ENCODE assay signal across 8 cellular contexts in genomic region chr19:50556236-50557008, GRCh38. TPM values are rescaled to one million over a fixed set of nuclear protein-coding genes. Genes with fewer than 3 reads are reported as not detected.
DNase-seq lines count a peak whose midpoint lies in the region; ATAC-seq and TF ChIP-seq lines count a peak whose summit lies in the region.

No MANE protein-coding gene starts in this region.

- H3K36me3 ChIP-seq in Panc1 (ENCODE audit: control insufficient read depth, insufficient read depth, low read length) = no peaks in the 10 kb centered on the region

- in situ Hi-C loops in Panc1 (cut with HindIII; ENCODE audit: low pct_unique_long_range_greater_than_20kb, low sequenced_read_pairs) = no loop called here

- TF ChIP-seq CTCF in Panc1 (IDR thresholded peaks at IDR 0.05) = peak; percentile 97

- intact Hi-C loops in Panc1 (cut with micrococcal nuclease; ENCODE audit: unreplicated experiment) = no loop called here

- no TSS peak for BruUV-seq in Panc1 (replicated peaks; lab: Mats Ljungman, UMichigan)

- no peaks in the 10 kb centered on the region for H3K36me3 Mint-ChIP-seq in activated T-cell treated with anti-CD3 and anti-CD28 coated beads, Interleukin-2, amount 50 U/mL, for 72 hours (ENCODE audit: insufficient read depth in 2 of 2)
- peaks cover 0 to 9% (median 0%) of the 10 kb centered on the region in 3 donors for H3K36me3 Mint-ChIP-seq in naive thymus-derived CD8-positive, alpha-beta T cell
- peaks cover 6% of the 10 kb centered on the region for H3K36me3 Mint-ChIP-seq in stimulated activated memory B cell treated with anti-CD40 and anti-IgM and Interleukin-4, amounts not matched to agents 10 μg/mL and 1 μg/mL and 100 μg/mL, for 72 hours

- H3K27me3 Mint-ChIP-seq in activated T-cell treated with anti-CD3 and anti-CD28 coated beads, Interleukin-2, amount 50 U/mL, for 72 hours (ENCODE audit: low read depth) = peaks cover 68% of the 10 kb centered on the region
- peaks cover 38 to 81% (median 54%) of the 10 kb centered on the region in 5 donors for H3K27me3 Mint-ChIP-seq in naive thymus-derived CD8-positive, alpha-beta T cell
- H3K27me3 Mint-ChIP-seq in stimulated activated memory B cell treated with anti-CD40 and anti-IgM and Interleukin-4, amounts not matched to agents 10 μg/mL and 1 μg/mL and 100 μg/mL, for 72 hours = peaks cover 80% of the 10 kb centered on the region

- ATAC-seq in Panc1 = peak; percentile 87
- peak; percentile 89 for ATAC-seq in activated T-cell treated with anti-CD3 and anti-CD28 coated beads, Interleukin-2, amount 50 U/mL, for 72 hours (replicated peaks in 1 of 2)
- peak; percentile 82 to 89 for ATAC-seq in naive thymus-derived CD8-positive, alpha-beta T cell
- peak; percentile 56 for ATAC-seq in stimulated activated memory B cell treated with anti-CD40 and anti-IgM and Interleukin-4, amounts not matched to agents 10 μg/mL and 1 μg/mL and 100 μg/mL, for 72 hours
- ATAC-seq in GM21447 (IDR thresholded peaks at IDR 0.05; ENCODE audit: unreplicated experiment) = no peak

- H3K4me3 ChIP-seq in Panc1 (ENCODE audit: low read depth in 2 of 2, low read length in 2 of 2) = peak overlapping the region; percentile 49 to 62

- H3K4me1 Mint-ChIP-seq in activated T-cell treated with anti-CD3 and anti-CD28 coated beads, Interleukin-2, amount 50 U/mL, for 72 hours (ENCODE audit: low read depth) = peaks cover 9% of the 10 kb centered on the region
- H3K4me1 Mint-ChIP-seq in naive thymus-derived CD8-positive, alpha-beta T cell = peaks cover 10 to 34% (median 14%) of the 10 kb centered on the region in 4 donors
- peaks cover 34% of the 10 kb centered on the region for H3K4me1 Mint-ChIP-seq in stimulated activated memory B cell treated with anti-CD40 and anti-IgM and Interleukin-4, amounts not matched to agents 10 μg/mL and 1 μg/mL and 100 μg/mL, for 72 hours

- H3K27ac ChIP-seq in Panc1 (ENCODE audit: low read length) = no peak overlapping the region

- no peaks in the 10 kb centered on the region for H3K4me1 ChIP-seq in Panc1 (ENCODE audit: control insufficient read depth, insufficient read depth, low read length)

- POLR2A ChIA-PET in HEK293T (lab: Yijun Ruan, JAX) (interaction anchor here (0.6 to 1.4 kb wide), 5 partner anchors 9 to 199 kb away, joined by 3 to 4 read pairs (median 3); partner anchors contain the start of gene JOSD2), Panc1 (lab: Charles Lee) (interaction anchor here (0.7 kb wide), 1 partner anchor 55 kb away, joined by 5 read pairs; no protein-coding TSS in a partner anchor)
- POLR2A ChIA-PET in naive thymus-derived CD8-positive, alpha-beta T cell (lab: Charles Lee) = no interaction called here

- no peaks in the 10 kb centered on the region for H3K9me3 Mint-ChIP-seq in activated T-cell treated with anti-CD3 and anti-CD28 coated beads, Interleukin-2, amount 50 U/mL, for 72 hours
- no peaks in the 10 kb centered on the region for H3K9me3 Mint-ChIP-seq in naive thymus-derived CD8-positive, alpha-beta T cell
- no peaks in the 10 kb centered on the region for H3K9me3 Mint-ChIP-seq in stimulated activated memory B cell treated with anti-CD40 and anti-IgM and Interleukin-4, amounts not matched to agents 10 μg/mL and 1 μg/mL and 100 μg/mL, for 72 hours

- H3K27ac Mint-ChIP-seq in activated T-cell treated with anti-CD3 and anti-CD28 coated beads, Interleukin-2, amount 50 U/mL, for 72 hours = no peak overlapping the region
- H3K27ac Mint-ChIP-seq in naive thymus-derived CD8-positive, alpha-beta T cell = peak overlapping the region in 2 of 10 donors; percentile 78 to 95
- H3K27ac Mint-ChIP-seq in stimulated activated memory B cell treated with anti-CD40 and anti-IgM and Interleukin-4, amounts not matched to agents 10 μg/mL and 1 μg/mL and 100 μg/mL, for 72 hours = no peak overlapping the region

- CTCF ChIA-PET in HEK293T (lab: Yijun Ruan, JAX) = interaction anchor here (0.6 to 4.5 kb wide), 23 partner anchors 8 to 242 kb away, joined by 3 to 27 read pairs (median 4); partner anchors contain the start of gene POLD1
- CTCF ChIA-PET in Panc1 (lab: Charles Lee) = interaction anchor here (0.6 to 1.3 kb wide), 12 partner anchors 9 to 717 kb away, joined by 3 to 14 read pairs (median 8); partner anchors contain the start of gene JOSD2

- H3K27me3 ChIP-seq in Panc1 (ENCODE audit: control insufficient read depth, insufficient read depth, low read length) = no peaks in the 10 kb centered on the region

- peak; percentile 48 to 53 for DNase-seq in AML-193 (lab: John Stamatoyannopoulos, UW)
- DNase-seq in HEK293T (ENCODE audit: extremely low spot score) = peak; percentile 92
- peak; percentile 15 for DNase-seq in Panc1 (ENCODE audit: low read depth, low spot score)
- DNase-seq in activated T-cell treated with anti-CD3 and anti-CD28 coated beads, Interleukin-2, amount 50 U/mL, for 72 hours = peak; percentile 88 to 89
- DNase-seq in fibroblast of gingiva (ENCODE audit: low read depth) = peak; percentile 39
- DNase-seq in naive thymus-derived CD8-positive, alpha-beta T cell = peak; percentile 48 to 84 (median 72)

- peak overlapping the region; percentile 90 to 95 for H3K4me3 Mint-ChIP-seq in activated T-cell treated with anti-CD3 and anti-CD28 coated beads, Interleukin-2, amount 50 U/mL, for 72 hours
- H3K4me3 Mint-ChIP-seq in naive thymus-derived CD8-positive, alpha-beta T cell = peak overlapping the region; percentile 80 to 98 (median 89)
- H3K4me3 Mint-ChIP-seq in stimulated activated memory B cell treated with anti-CD40 and anti-IgM and Interleukin-4, amounts not matched to agents 10 μg/mL and 1 μg/mL and 100 μg/mL, for 72 hours = peak overlapping the region; percentile 91

- H3K9me3 ChIP-seq in Panc1 (ENCODE audit: control insufficient read depth, insufficient read depth, low read depth, low read length) = no peaks in the 10 kb centered on the region

TF ChIP-seq in HEK293T, 16 proteins besides CTCF, POLR2A, EP300 and RAD21:
- TF ChIP-seq BHLHE40 (IDR thresholded peaks at IDR 0.05; ENCODE audit: borderline replicate concordance) (no peak), ARNT (IDR thresholded peaks at IDR 0.05) (no peak), ZNF384 (IDR thresholded peaks at IDR 0.05) (no peak), SUZ12 (IDR thresholded peaks at IDR 0.05) (no peak), CTBP1 (IDR thresholded peaks at IDR 0.05; ENCODE audit: borderline replicate concordance) (no peak), HDGF (IDR thresholded peaks at IDR 0.05; ENCODE audit: borderline replicate concordance) (no peak), L3MBTL2 (conservative IDR thresholded peaks at IDR 0.05) (no peak), ELF4 (IDR thresholded peaks at IDR 0.05) (no peak), LEF1 (IDR thresholded peaks at IDR 0.05; ENCODE audit: borderline replicate concordance) (no peak), TARDBP (IDR thresholded peaks at IDR 0.05) (no peak), PKNOX1 (IDR thresholded peaks at IDR 0.05) (no peak)
TF ChIP-seq in HEK293T: peak in this region for 0.

RNA-seq across cellular contexts. Expression of gene LRRC4B, which starts 11.8 kb away (rescaled TPM):
- total RNA-seq in Panc1 (2021; ENCODE audit: unreplicated experiment) = 0.57 TPM
- 0.96 TPM for polyA plus RNA-seq in Panc1 (2012; ENCODE audit: insufficient read length)
- total RNA-seq in activated T-cell treated with anti-CD3 and anti-CD28 coated beads, Interleukin-2, amount 50 U/mL, for 72 hours = under 1 TPM in 1 of 2 donors, not detected in 1; 0.58 TPM
- total RNA-seq in naive thymus-derived CD8-positive, alpha-beta T cell = not detected
- polyA plus RNA-seq in naive thymus-derived CD8-positive, alpha-beta T cell = not detected

RNA-seq across cellular contexts. Expression of gene ASPDH, which starts 42.7 kb away (rescaled TPM):
- not detected for total RNA-seq in Panc1 (2021; ENCODE audit: unreplicated experiment)
- polyA plus RNA-seq in Panc1 (2012; ENCODE audit: insufficient read length) = 0.80 TPM
- not detected for total RNA-seq in activated T-cell treated with anti-CD3 and anti-CD28 coated beads, Interleukin-2, amount 50 U/mL, for 72 hours
- not detected for total RNA-seq in naive thymus-derived CD8-positive, alpha-beta T cell
- 1 to 10 TPM in 1 of 3 donors, not detected in 2; 1.4 TPM for polyA plus RNA-seq in naive thymus-derived CD8-positive, alpha-beta T cell

RNA-seq across cellular contexts. Expression of gene JOSD2, which starts 45.4 kb away (rescaled TPM):
- 51.8 TPM for total RNA-seq in Panc1 (2021; ENCODE audit: unreplicated experiment)
- 96.9 TPM for polyA plus RNA-seq in Panc1 (2012; ENCODE audit: insufficient read length)
- 10 to 100 TPM; 27.6 to 34.0 TPM for total RNA-seq in activated T-cell treated with anti-CD3 and anti-CD28 coated beads, Interleukin-2, amount 50 U/mL, for 72 hours
- 10 to 100 TPM; 22.8 to 25.6 TPM for total RNA-seq in naive thymus-derived CD8-positive, alpha-beta T cell
- polyA plus RNA-seq in naive thymus-derived CD8-positive, alpha-beta T cell = 10 to 100 TPM; 19.8 to 26.2 (median 22.8) TPM

Comparison
In these comparisons a context has a peak if more than half of its experiments do, and no peak if none do; other contexts are left out.
1. DNase-seq: peak in every context shown above with its lines; median percentile 92 in HEK293T; 88 in activated T-cell treated with anti-CD3 and anti-CD28 coated beads, Interleukin-2, amount 50 U/mL, for 72 hours; 72 in naive thymus-derived CD8-positive, alpha-beta T cell; 50 in AML-193; 39 in fibroblast of gingiva; 15 in Panc1.